In genomic region chr2:74865770-74866674, GRCh38 we compare ENCODE assay signal across 1 cellular context.
TF ChIP-seq lines count a peak whose summit lies in the region.

No MANE protein-coding gene starts in this region.

TF ChIP-seq in H1, 55 proteins besides CTCF, POLR2A, EP300 and RAD21:
- TF ChIP-seq NANOG (IDR thresholded peaks at IDR 0.05; ENCODE audit: insufficient read depth, low read depth, low read length, poor library complexity, severe bottlenecking) (no peak), NRF1 (IDR thresholded peaks at IDR 0.05; ENCODE audit: low read depth, low read length) (no peak), JUND (IDR thresholded peaks at IDR 0.05; ENCODE audit: low read length) (no peak), YY1 (IDR thresholded peaks at IDR 0.05; ENCODE audit: low read depth, low read length) (no peak), KDM4A (IDR thresholded peaks at IDR 0.05; ENCODE audit: low read depth, low read length, severe bottlenecking) (no peak), TBP (IDR thresholded peaks at IDR 0.05; ENCODE audit: low read depth, low read length) (no peak), SRF (IDR thresholded peaks at IDR 0.05; ENCODE audit: low read depth, low read length) (no peak)
